28 cellular contexts compared by ENCODE assay signal in the genomic region with DNA sequence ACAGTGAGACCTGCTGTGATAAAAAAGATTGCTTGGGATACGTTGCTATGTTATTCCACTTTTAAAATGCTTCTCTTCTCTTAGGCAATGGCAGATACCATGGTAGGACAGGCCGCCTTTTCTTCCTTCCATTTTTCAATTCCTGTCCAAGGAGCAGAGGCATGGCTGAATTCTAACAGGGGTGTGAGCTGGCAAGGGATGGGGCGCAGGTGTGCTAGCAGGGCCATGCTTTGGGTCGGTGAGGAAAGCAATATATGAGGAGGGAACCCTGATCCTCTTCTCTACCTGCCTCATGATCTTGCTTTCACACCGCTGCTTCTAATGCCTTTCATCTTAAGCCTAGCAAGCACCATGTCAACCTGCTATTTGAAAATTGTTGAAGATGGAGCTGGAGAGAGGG.
"Had no signal": no experiment of that assay in that cellular context is flagged by ENCODE, and none has a peak within 500 bp of the region (broad histone marks: within the 10 kb centered on the region; RNA-seq: fewer than 3 reads in every experiment).

No MANE protein-coding gene starts in this region.

- H3K27ac Mint-ChIP-seq: stimulated activated effector memory CD8-positive, alpha-beta T cell treated with anti-CD3 and anti-CD28 coated beads, Interleukin-12 subunit alpha, Interleukin-12 subunit beta, amount 100 ng/mL, for 72 hours; stimulated activated memory B cell treated with anti-CD40 and anti-IgM and Interleukin-4, amounts not matched to agents 10 μg/mL and 1 μg/mL and 100 μg/mL, for 72 hours; stimulated activated naive B cell treated with anti-CD40 and anti-IgM and Interleukin-4, amounts not matched to agents 10 μg/mL and 1 μg/mL and 100 μg/mL, for 72 hours; stimulated activated naive CD8-positive, alpha-beta T cell treated with anti-CD3 and anti-CD28 coated beads, Interleukin-15, amount 100 ng/mL, for 72 hours; stimulated activated naive CD8-positive, alpha-beta T cell treated with anti-CD3 and anti-CD28 coated beads, Interleukin-15, Interleukin-2, amounts not matched to agents 100 ng/mL and 50 ng/mL, for 24 hours; type B pancreatic cell had no signal

- H3K27me3 Mint-ChIP-seq: type B pancreatic cell had no signal

- H3K9me3 ChIP-seq: stomach, suprapubic skin, testis, thoracic aorta, thyroid gland, tibial artery, tibial nerve, transverse colon, upper lobe of left lung, upper lobe of right lung, uterus, vagina had no signal

- H3K4me1 ChIP-seq: suprapubic skin, testis, tibial artery, tibial nerve, transverse colon, upper lobe of left lung, upper lobe of right lung, uterus, vagina had no signal

- DNase-seq: stimulated activated CD4-positive, alpha-beta T cell treated with anti-CD3 and anti-CD28 coated beads, Interleukin-2, amount 100 ng/mL, for 48 hours; stimulated activated CD4-positive, alpha-beta T cell treated with anti-CD3 and anti-CD28 coated beads, Interleukin-4, amount 100 ng/mL, for 1 hour; stimulated activated CD4-positive, alpha-beta T cell treated with anti-CD3 and anti-CD28 coated beads, Interleukin-4, amount 100 ng/mL, for 24 hours; stimulated activated CD4-positive, alpha-beta T cell treated with anti-CD3 and anti-CD28 coated beads, Interleukin-4, amount 100 ng/mL, for 4 hours; stimulated activated CD8-positive, alpha-beta memory T cell treated with anti-CD3 and anti-CD28 coated beads, Interleukin-4, amount 100 ng/mL, for 48 hours; stimulated activated naive B cell treated with anti-CD40 and anti-IgM and Interleukin-4, amounts not matched to agents 10 μg/mL and 1 μg/mL and 100 μg/mL, for 72 hours; stimulated activated naive CD4-positive, alpha-beta T cell; stimulated activated naive CD4-positive, alpha-beta T cell treated with Interleukin-2 at 50 U/mL for 16 hours; stimulated activated naive CD8-positive, alpha-beta T cell treated with anti-CD3 and anti-CD28 coated beads, Interleukin-15, amount 100 ng/mL, for 72 hours; stimulated activated naive CD8-positive, alpha-beta T cell treated with anti-CD3 and anti-CD28 coated beads, Interleukin-15, Interleukin-2, amounts not matched to agents 100 U/mL and 50 U/mL, for 24 hours; stomach; substantia nigra; testis; thyroid gland; tibial artery; transverse colon; trophoblast cell; upper lobe of left lung; upper lobe of right lung; uterus had no signal

- H3K4me3 ChIP-seq: stomach, suprapubic skin, testis, thoracic aorta, thyroid gland, tibial artery, tibial nerve, transverse colon, upper lobe of left lung, upper lobe of right lung, uterus, vagina had no signal

- ATAC-seq: stimulated activated effector memory CD8-positive, alpha-beta T cell treated with anti-CD3 and anti-CD28 coated beads, Interleukin-12 subunit alpha, Interleukin-12 subunit beta, amount 100 ng/mL, for 72 hours; stimulated activated memory B cell treated with anti-CD40 and anti-IgM and Interleukin-4, amounts not matched to agents 10 μg/mL and 1 μg/mL and 100 μg/mL, for 72 hours; stimulated activated naive B cell treated with anti-CD40 and anti-IgM and Interleukin-4, amounts not matched to agents 10 μg/mL and 1 μg/mL and 100 μg/mL, for 72 hours; stimulated activated naive CD8-positive, alpha-beta T cell treated with anti-CD3 and anti-CD28 coated beads, Interleukin-15, amount 100 ng/mL, for 72 hours; stimulated activated naive CD8-positive, alpha-beta T cell treated with anti-CD3 and anti-CD28 coated beads, Interleukin-15, Interleukin-2, amounts not matched to agents 100 U/mL and 50 U/mL, for 24 hours; upper lobe of right lung had no signal

- H3K4me3 Mint-ChIP-seq: stimulated activated effector memory CD8-positive, alpha-beta T cell treated with anti-CD3 and anti-CD28 coated beads, Interleukin-12 subunit alpha, Interleukin-12 subunit beta, amount 100 ng/mL, for 72 hours; stimulated activated memory B cell treated with anti-CD40 and anti-IgM and Interleukin-4, amounts not matched to agents 10 μg/mL and 1 μg/mL and 100 μg/mL, for 72 hours; stimulated activated naive B cell treated with anti-CD40 and anti-IgM and Interleukin-4, amounts not matched to agents 10 μg/mL and 1 μg/mL and 100 μg/mL, for 72 hours; stimulated activated naive CD8-positive, alpha-beta T cell treated with anti-CD3 and anti-CD28 coated beads, Interleukin-15, amount 100 ng/mL, for 72 hours; stimulated activated naive CD8-positive, alpha-beta T cell treated with anti-CD3 and anti-CD28 coated beads, Interleukin-15, Interleukin-2, amounts not matched to agents 100 ng/mL and 50 ng/mL, for 24 hours; type B pancreatic cell had no signal

- H3K27ac ChIP-seq: stomach, suprapubic skin, testis, thoracic aorta, thyroid gland, tibial artery, tibial nerve, transverse colon, upper lobe of left lung, upper lobe of right lung, uterus, vagina had no signal

- H3K36me3 Mint-ChIP-seq: stimulated activated effector memory CD8-positive, alpha-beta T cell treated with anti-CD3 and anti-CD28 coated beads, Interleukin-12 subunit alpha, Interleukin-12 subunit beta, amount 100 ng/mL, for 72 hours; stimulated activated memory B cell treated with anti-CD40 and anti-IgM and Interleukin-4, amounts not matched to agents 10 μg/mL and 1 μg/mL and 100 μg/mL, for 72 hours; stimulated activated naive B cell treated with anti-CD40 and anti-IgM and Interleukin-4, amounts not matched to agents 10 μg/mL and 1 μg/mL and 100 μg/mL, for 72 hours; type B pancreatic cell had no signal

- H3K36me3 ChIP-seq: stomach, suprapubic skin, thoracic aorta, thyroid gland, tibial artery, tibial nerve, transverse colon, upper lobe of left lung, upper lobe of right lung, uterus, vagina had no signal

- H3K9me3 Mint-ChIP-seq: stimulated activated effector memory CD8-positive, alpha-beta T cell treated with anti-CD3 and anti-CD28 coated beads, Interleukin-12 subunit alpha, Interleukin-12 subunit beta, amount 100 ng/mL, for 72 hours; type B pancreatic cell had no signal

- H3K4me1 Mint-ChIP-seq: stimulated activated effector memory CD8-positive, alpha-beta T cell treated with anti-CD3 and anti-CD28 coated beads, Interleukin-12 subunit alpha, Interleukin-12 subunit beta, amount 100 ng/mL, for 72 hours; stimulated activated naive B cell treated with anti-CD40 and anti-IgM and Interleukin-4, amounts not matched to agents 10 μg/mL and 1 μg/mL and 100 μg/mL, for 72 hours; stimulated activated naive CD8-positive, alpha-beta T cell treated with anti-CD3 and anti-CD28 coated beads, Interleukin-15, amount 100 ng/mL, for 72 hours had no signal

- H3K27me3 ChIP-seq: stomach, suprapubic skin, testis, thyroid gland, tibial artery, tibial nerve, transverse colon, upper lobe of left lung, upper lobe of right lung, uterus, vagina had no signal
